Comparison of ENCODE assay signal across 29 cellular contexts in genomic region chr4:107751670-107752069, GRCh38.
"Had no signal": no experiment of that assay in that cellular context is flagged by ENCODE, and none has a peak within 500 bp of the region (broad histone marks: within the 10 kb centered on the region; RNA-seq: fewer than 3 reads in every experiment).

No MANE protein-coding gene starts in this region.

- H3K9me3 ChIP-seq: ascending aorta, MG63 had no signal

- H3K4me3 ChIP-seq: ascending aorta, cardiac muscle cell, MG63, SK-N-MC had no signal

- H3K27ac ChIP-seq: ascending aorta, cardiac muscle cell, SK-N-MC, WERI-Rb-1 had no signal

- H3K36me3 ChIP-seq: ascending aorta, cardiac muscle cell, MG63, WERI-Rb-1 had no signal

- ATAC-seq: activated CD8-positive, alpha-beta memory T cell treated with anti-CD3 and anti-CD28 coated beads, Interleukin-2, amount 10 ng/mL, durations not matched to agents 7 days and 5 days had no signal

- H3K27me3 ChIP-seq: ascending aorta, cardiac muscle cell, MG63 had no signal

- H3K4me1 ChIP-seq: ascending aorta had no signal

- DNase-seq: activated CD4-positive, alpha-beta memory T cell treated with anti-CD3 and anti-CD28 coated beads, Interleukin-2, amount 10 ng/mL, durations not matched to agents 7 days and 5 days; activated CD4-positive, alpha-beta T cell treated with anti-CD3 and anti-CD28 coated beads for 1 hour; activated CD4-positive, alpha-beta T cell treated with anti-CD3 and anti-CD28 coated beads for 48 hours; activated CD4-positive, CD25-positive, alpha-beta regulatory T cell; activated CD8-positive, alpha-beta memory T cell treated with anti-CD3 and anti-CD28 coated beads for 24 hours; activated CD8-positive, alpha-beta memory T cell treated with anti-CD3 and anti-CD28 coated beads, Interleukin-2, amount 10 ng/mL, durations not matched to agents 7 days and 5 days; activated CD8-positive, alpha-beta memory T cell treated with anti-CD3 and anti-CD28 coated beads, Interleukin-2, amount 50 U/mL, for 48 hours; activated effector memory CD4-positive, alpha-beta T cell treated with anti-CD3 and anti-CD28 coated beads, Interleukin-2, amount 50 U/mL, for 16 hours; activated naive CD4-positive, alpha-beta T cell; activated naive CD4-positive, alpha-beta T cell treated with anti-CD3 and anti-CD28 coated beads, Interleukin-2, amount 50 U/mL, for 16 hours; activated naive CD8-positive, alpha-beta T cell treated with anti-CD3 and anti-CD28 coated beads for 36 hours; activated T-cell treated with anti-CD3 and anti-CD28 coated beads, Interleukin-2, amount 50 U/mL, for 48 hours; amygdala; Kasumi-1; MG63; NCI-H1048; NCI-H1105 treated with DMSO at 0.1 percent for 48 hours; NCI-H1436; NCI-H1694; NCI-H1930; NCI-H345; NCI-H524 treated with DMSO at 0.1 percent for 48 hours; OCI-M1; Right ventricle myocardium superior; T1000; WERI-Rb-1 had no signal
